In genomic region chr2:169415233-169415748, GRCh38 we compare ENCODE assay signal across 1 cellular context.
TF ChIP-seq lines count a peak whose summit lies in the region.

No MANE protein-coding gene starts in this region.

TF ChIP-seq in K562, 482 proteins besides CTCF, POLR2A, EP300 and RAD21 (continued from another document and continues in another):
- peak; percentile 99 for TF ChIP-seq SPI1 (IDR thresholded peaks at IDR 0.05; ENCODE audit: borderline replicate concordance, low read depth, low read length)
- no peak for TF ChIP-seq SNAPC5 (CRISPR knock-in tag; IDR thresholded peaks at IDR 0.05)
- TF ChIP-seq ARID4B (CRISPR knock-in tag; IDR thresholded peaks at IDR 0.05): no peak
- TF ChIP-seq MCM3 (IDR thresholded peaks at IDR 0.05): no peak
- no peak for TF ChIP-seq PCBP1 (IDR thresholded peaks at IDR 0.05; ENCODE audit: low read depth, low read length, poor library complexity, severe bottlenecking)
- TF ChIP-seq SOX6 (IDR thresholded peaks at IDR 0.05): peak; percentile 97
- TF ChIP-seq ZBTB12 (CRISPR knock-in tag; IDR thresholded peaks at IDR 0.05): no peak; the same call in 1 of the 2 replicates
- no peak for TF ChIP-seq ATF2 (CRISPR knock-in tag; IDR thresholded peaks at IDR 0.05)
- no peak for TF ChIP-seq EWSR1 (IDR thresholded peaks at IDR 0.05; ENCODE audit: borderline replicate concordance, low read depth, partially characterized antibody)
- no peak for TF ChIP-seq ZC3H11A (IDR thresholded peaks at IDR 0.05; ENCODE audit: low read depth, low read length)
- no peak for TF ChIP-seq ZNF354B (CRISPR knock-in tag; IDR thresholded peaks at IDR 0.05)
- no peak for TF ChIP-seq E4F1 (CRISPR knock-in tag; IDR thresholded peaks at IDR 0.05; ENCODE audit: borderline replicate concordance)
- no peak for TF ChIP-seq HMG20A (CRISPR knock-in tag; conservative IDR thresholded peaks at IDR 0.05)
- TF ChIP-seq MGA (IDR thresholded peaks at IDR 0.05): peak; percentile 47; the same call in 1 of the 2 replicates
- TF ChIP-seq POU5F1 (IDR thresholded peaks at IDR 0.05; ENCODE audit: borderline replicate concordance, low read depth, low read length, partially characterized antibody): no peak
- TF ChIP-seq FOSL1 (tag; conservative IDR thresholded peaks at IDR 0.05): peak; percentile 71
- no peak for TF ChIP-seq FOXJ3 (CRISPR knock-in tag; IDR thresholded peaks at IDR 0.05)
- TF ChIP-seq ZKSCAN1 (IDR thresholded peaks at IDR 0.05; ENCODE audit: low read depth, low read length): no peak
- no peak for TF ChIP-seq DEAF1 (CRISPR knock-in tag; IDR thresholded peaks at IDR 0.05)
- TF ChIP-seq FIP1L1 (IDR thresholded peaks at IDR 0.05; ENCODE audit: low read depth, low read length, poor library complexity, severe bottlenecking): no peak
- peak; percentile 81; the same call in 1 of the 2 replicates for TF ChIP-seq HDAC2 (IDR thresholded peaks at IDR 0.05)
- TF ChIP-seq HDAC3 (IDR thresholded peaks at IDR 0.05; ENCODE audit: borderline replicate concordance, partially characterized antibody): peak; percentile 42
